12 cellular contexts compared by ENCODE assay signal in the genomic region with DNA sequence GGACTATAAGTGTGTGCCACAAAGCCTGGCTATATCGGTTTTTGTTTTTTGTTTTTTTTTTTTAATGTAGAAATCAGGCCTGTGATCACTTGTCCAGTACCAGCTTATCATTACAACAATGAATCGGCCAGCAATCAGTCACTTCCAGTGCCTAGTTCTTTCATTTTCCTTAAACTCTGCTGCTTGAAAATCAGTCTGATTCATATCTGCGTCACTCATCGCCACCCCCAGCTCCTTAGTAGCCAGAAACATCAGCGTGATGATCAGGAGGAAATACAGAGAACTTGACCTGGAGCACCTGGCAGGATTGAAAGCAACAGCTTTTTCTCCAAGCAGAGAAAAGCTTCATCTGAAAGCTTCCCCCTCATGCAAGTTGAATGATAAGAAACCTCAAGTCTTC.
DNase-seq lines count a peak whose midpoint lies in the region; ATAC-seq, FAIRE-seq and TF ChIP-seq lines count a peak whose summit lies in the region.
"Had no signal": no experiment of that assay in that cellular context is flagged by ENCODE, and none has a peak within 500 bp of the region (broad histone marks: within the 10 kb centered on the region; RNA-seq: fewer than 3 reads in every experiment).

No MANE protein-coding gene starts in this region.

- no TSS peak for BruUV-seq in K562 (replicated peaks; lab: Mats Ljungman, UMichigan)

- no peak overlapping the region for H3K27ac ChIP-seq in K562 (ENCODE audit: extremely low read depth, low read depth, low read length)
- H3K27ac ChIP-seq in keratinocyte (ENCODE audit: control insufficient read depth, insufficient read depth, low read length) = peak overlapping the region; percentile 97
- H3K27ac ChIP-seq in uterus = peak overlapping the region; percentile 6 to 16
- no peak overlapping the region for H3K27ac ChIP-seq in CD4-positive, alpha-beta T cell (ENCODE audit: low read depth, low read length)
- H3K27ac ChIP-seq: right atrium auricular region had no signal

- intact Hi-C loops in K562 (cut with micrococcal nuclease) = no loop called here
- intact Hi-C loops in uterus (cut with DNase I; ENCODE audit: low total_unique reads) = no loop called here
- intact Hi-C loops in activated T-helper 1 cell treated with anti-CD3 and anti-CD28 coated beads, Interleukin-12 subunit alpha, Interleukin-12 subunit beta, Interleukin-2, Interleukin-4 antibody, amounts not matched to agents 30 ng/mL and 10 ng/mL and 1 ng/mL, durations not matched to agents 14 hours and 24 hours and 36 hours (cut with micrococcal nuclease) = no loop called here
- intact Hi-C loops in CD4-positive, alpha-beta T cell (cut with DNase I, micrococcal nuclease) = no loop called here

- H3K36me3 ChIP-seq in K562 (ENCODE audit: control insufficient read depth, insufficient read depth, low read length) (no peaks in the 10 kb centered on the region), keratinocyte (ENCODE audit: control insufficient read depth in 2 of 2, extremely low read depth in 1 of 2, insufficient read depth in 2 of 2, low read length in 2 of 2) (peaks cover 0 to 3% of the 10 kb centered on the region in 2 experiments), uterus (no peaks in the 10 kb centered on the region)

- TF ChIP-seq EP300 in K562 (IDR thresholded peaks at IDR 0.05; ENCODE audit: low read length) = no peak

- dilution Hi-C loops in keratinocyte (cut with MboI; ENCODE audit: extremely low pct_ligation_motif_present, low sequenced_read_pairs) = no loop called here

- H3K9me3 ChIP-seq in K562 (replicated peaks; ENCODE audit: control insufficient read depth, insufficient read depth, low read depth, low read length) (no peaks in the 10 kb centered on the region), keratinocyte (ENCODE audit: control insufficient read depth, low read depth, low read length) (no peaks in the 10 kb centered on the region), uterus (no peaks in the 10 kb centered on the region)
- H3K9me3 ChIP-seq in CD4-positive, alpha-beta T cell (ENCODE audit: control insufficient read depth, low read length) = no peaks in the 10 kb centered on the region
- H3K9me3 ChIP-seq: right atrium auricular region had no signal

- H3K9ac ChIP-seq in K562 (ENCODE audit: insufficient read depth in 1 of 2, low read depth in 2 of 2, low read length in 2 of 2) = no peak overlapping the region
- peak overlapping the region; percentile 53 for H3K9ac ChIP-seq in keratinocyte (ENCODE audit: control insufficient read depth, extremely low read depth, insufficient read depth, low read length)

- POLR2A ChIA-PET in K562 (lab: Yijun Ruan, JAX) = interaction anchor here (0.6 kb wide), 1 partner anchor 9 kb away, joined by 5 read pairs; no protein-coding TSS in a partner anchor
- POLR2A ChIA-PET in CD4-positive, alpha-beta T cell (lab: Charles Lee) = no interaction called here

- no peak for TF ChIP-seq POLR2A in K562 (conservative IDR thresholded peaks at IDR 0.05)
- no peak for TF ChIP-seq POLR2A in uterus (IDR thresholded peaks at IDR 0.05)

- H2AFZ ChIP-seq in K562 (ENCODE audit: low read depth, low read length) (no peak overlapping the region), keratinocyte (ENCODE audit: control insufficient read depth, low read length) (no peak overlapping the region)

- DNase-seq in HTR-8/SVneo (ENCODE audit: insufficient read length, low spot score) = peak; percentile 26
- no peak for DNase-seq in K562 (ENCODE audit: extremely low read depth in 1 of 4, low spot score in 3 of 4)
- no peak for DNase-seq in keratinocyte (ENCODE audit: low read depth, low spot score)
- DNase-seq in uterus = no peak
- no peak for DNase-seq in activated T-helper 1 cell treated with anti-CD3 and anti-CD28 coated beads, Interleukin-12 subunit alpha, Interleukin-12 subunit beta, Interleukin-2, Interleukin-4 antibody, amounts not matched to agents 30 ng/mL and 10 ng/mL and 1 ng/mL, durations not matched to agents 14 hours and 24 hours and 36 hours (ENCODE audit: low spot score)
- no peak for DNase-seq in CD4-positive, alpha-beta T cell
- DNase-seq: effector CD4-positive, alpha-beta T cell; KG1; NCI-H1930 had no signal

- in situ Hi-C loops in K562 (cut with MboI) = no loop called here

- H3K9me1 ChIP-seq in K562 (ENCODE audit: control insufficient read depth, insufficient read depth, low read length) (no peaks in the 10 kb centered on the region), keratinocyte (ENCODE audit: control insufficient read depth, extremely low read depth, insufficient read depth, low read length) (no peaks in the 10 kb centered on the region)

- no peaks in the 10 kb centered on the region for H3K79me2 ChIP-seq in K562 (ENCODE audit: control insufficient read depth, insufficient read depth, low read length)
- no peaks in the 10 kb centered on the region for H3K79me2 ChIP-seq in keratinocyte (ENCODE audit: control insufficient read depth, insufficient read depth, low read length)

- H3K27me3 Mint-ChIP-seq in activated T-helper 1 cell treated with anti-CD3 and anti-CD28 coated beads, Interleukin-12 subunit alpha, Interleukin-12 subunit beta, Interleukin-2, Interleukin-4 antibody, amounts not matched to agents 30 ng/mL and 10 ng/mL and 1 ng/mL, durations not matched to agents 14 hours and 24 hours and 36 hours (ENCODE audit: insufficient read depth) = peaks cover 4% of the 10 kb centered on the region
- H3K27me3 Mint-ChIP-seq in CD4-positive, alpha-beta T cell = no peaks in the 10 kb centered on the region

- H3K9me3 Mint-ChIP-seq in activated T-helper 1 cell treated with anti-CD3 and anti-CD28 coated beads, Interleukin-12 subunit alpha, Interleukin-12 subunit beta, Interleukin-2, Interleukin-4 antibody, amounts not matched to agents 30 ng/mL and 10 ng/mL and 1 ng/mL, durations not matched to agents 14 hours and 24 hours and 36 hours = no peaks in the 10 kb centered on the region
- no peaks in the 10 kb centered on the region for H3K9me3 Mint-ChIP-seq in CD4-positive, alpha-beta T cell

- no peak overlapping the region for H3K4me3 ChIP-seq in K562
- H3K4me3 ChIP-seq in keratinocyte (ENCODE audit: control insufficient read depth in 2 of 3, extremely low read depth in 1 of 3, insufficient read depth in 2 of 3, low read depth in 1 of 3, low read length in 3 of 3) = no peak overlapping the region
- no peak overlapping the region for H3K4me3 ChIP-seq in uterus
- H3K4me3 ChIP-seq: right atrium auricular region had no signal

- H4K20me1 ChIP-seq in K562 (replicated peaks; ENCODE audit: control insufficient read depth, insufficient read depth, low read length) (no peaks in the 10 kb centered on the region), keratinocyte (ENCODE audit: control insufficient read depth, extremely low read depth, insufficient read depth, low read length) (no peaks in the 10 kb centered on the region)

- H3K4me1 ChIP-seq in K562 (replicated peaks in 1 of 2; ENCODE audit: control insufficient read depth in 2 of 2, insufficient read depth in 2 of 2, low read length in 2 of 2) = no peaks in the 10 kb centered on the region; a peak in 1 of 5 replicates
- peaks cover 37% of the 10 kb centered on the region for H3K4me1 ChIP-seq in keratinocyte (ENCODE audit: control insufficient read depth, extremely low read depth, insufficient read depth, low read length)
- peaks cover 0 to 8% of the 10 kb centered on the region in 2 donors for H3K4me1 ChIP-seq in uterus

- TF ChIP-seq CTCF in K562 (IDR thresholded peaks at IDR 0.05 in 2 of 3, conservative IDR thresholded peaks at IDR 0.05 in 1 of 3; ENCODE audit: insufficient read depth in 2 of 3, low read depth in 1 of 3, low read length in 3 of 3) (no peak), keratinocyte (optimal IDR thresholded peaks at IDR 0.05 in 1 of 3, IDR thresholded peaks at IDR 0.05 in 1 of 3, conservative IDR thresholded peaks at IDR 0.05 in 1 of 3; ENCODE audit: extremely low read depth in 1 of 3, insufficient read depth in 2 of 3, low read length in 3 of 3) (no peak), uterus (IDR thresholded peaks at IDR 0.05) (no peak)
- no peak for TF ChIP-seq CTCF in CD4-positive, alpha-beta T cell (IDR thresholded peaks at IDR 0.05)

- ATAC-seq in K562 (no peak), HG03025 (IDR thresholded peaks at IDR 0.05; ENCODE audit: low FRiP score, unreplicated experiment) (no peak)
- no peak for ATAC-seq in CD4-positive, alpha-beta T cell (ENCODE audit: poor library complexity)
- ATAC-seq: activated CD4-positive, CD25-positive, alpha-beta regulatory T cell treated with anti-CD3 and anti-CD28 coated beads, Interleukin-2, amount 50 U/mL, for 24 hours had no signal

- CTCF ChIA-PET in K562 (lab: Yijun Ruan, JAX; ENCODE audit: low intra/inter-chr PET ratio) = interaction anchor here (0.7 kb wide), 1 partner anchor 307 kb away, joined by 3 read pairs; no protein-coding TSS in a partner anchor
- CTCF ChIA-PET in CD4-positive, alpha-beta T cell (lab: Charles Lee) = no interaction called here

- H3K4me3 Mint-ChIP-seq in activated T-helper 1 cell treated with anti-CD3 and anti-CD28 coated beads, Interleukin-12 subunit alpha, Interleukin-12 subunit beta, Interleukin-2, Interleukin-4 antibody, amounts not matched to agents 30 ng/mL and 10 ng/mL and 1 ng/mL, durations not matched to agents 14 hours and 24 hours and 36 hours = no peak overlapping the region
- H3K4me3 Mint-ChIP-seq in CD4-positive, alpha-beta T cell = no peak overlapping the region

- no peak for TF ChIP-seq RAD21 in K562 (CRISPR knock-in tag; conservative IDR thresholded peaks at IDR 0.05 in 1 of 2, IDR thresholded peaks at IDR 0.05 in 1 of 2)

- 3% methylated on average over 5 of the region's 5 CpGs for WGBS in K562 (ENCODE audit: insufficient coverage, low coverage, missing lambda C conversion rate)

- no peaks in the 10 kb centered on the region for H3K36me3 Mint-ChIP-seq in activated T-helper 1 cell treated with anti-CD3 and anti-CD28 coated beads, Interleukin-12 subunit alpha, Interleukin-12 subunit beta, Interleukin-2, Interleukin-4 antibody, amounts not matched to agents 30 ng/mL and 10 ng/mL and 1 ng/mL, durations not matched to agents 14 hours and 24 hours and 36 hours (ENCODE audit: low read depth)
- no peaks in the 10 kb centered on the region for H3K36me3 Mint-ChIP-seq in CD4-positive, alpha-beta T cell (ENCODE audit: low read depth)

- peaks cover 16% of the 10 kb centered on the region for H3K4me1 Mint-ChIP-seq in activated T-helper 1 cell treated with anti-CD3 and anti-CD28 coated beads, Interleukin-12 subunit alpha, Interleukin-12 subunit beta, Interleukin-2, Interleukin-4 antibody, amounts not matched to agents 30 ng/mL and 10 ng/mL and 1 ng/mL, durations not matched to agents 14 hours and 24 hours and 36 hours (ENCODE audit: low read depth)
- peaks cover 18% of the 10 kb centered on the region for H3K4me1 Mint-ChIP-seq in CD4-positive, alpha-beta T cell (ENCODE audit: low read depth)

- H3K4me2 ChIP-seq in K562 (ENCODE audit: insufficient read depth, low read length) (no peak overlapping the region), keratinocyte (ENCODE audit: control insufficient read depth, extremely low read depth, insufficient read depth, low read depth, low read length) (peak overlapping the region; percentile 74)

- H3K27ac Mint-ChIP-seq in activated T-helper 1 cell treated with anti-CD3 and anti-CD28 coated beads, Interleukin-12 subunit alpha, Interleukin-12 subunit beta, Interleukin-2, Interleukin-4 antibody, amounts not matched to agents 30 ng/mL and 10 ng/mL and 1 ng/mL, durations not matched to agents 14 hours and 24 hours and 36 hours = no peak overlapping the region
- H3K27ac Mint-ChIP-seq in CD4-positive, alpha-beta T cell = no peak overlapping the region

- peaks cover 0 to 12% of the 10 kb centered on the region in 2 experiments; a peak in 2 of 5 replicates for H3K27me3 ChIP-seq in K562 (ENCODE audit: control insufficient read depth in 2 of 2, insufficient read depth in 2 of 2, low read length in 2 of 2)
- no peaks in the 10 kb centered on the region for H3K27me3 ChIP-seq in keratinocyte (ENCODE audit: control insufficient read depth, extremely low read depth, insufficient read depth, low read length)
- no peaks in the 10 kb centered on the region for H3K27me3 ChIP-seq in uterus
- H3K27me3 ChIP-seq in CD4-positive, alpha-beta T cell (ENCODE audit: control insufficient read depth, insufficient read depth, low read length) = no peaks in the 10 kb centered on the region
- H3K27me3 ChIP-seq: right atrium auricular region had no signal

- peak; percentile 20 for FAIRE-seq in HTR-8/SVneo (lab: Jason Lieb, UNC)
- FAIRE-seq in K562 (lab: Jason Lieb, UNC) = no peak
- FAIRE-seq in keratinocyte (lab: Jason Lieb, UNC) = peak; percentile 89

Comparison
In these comparisons a context has a peak if more than half of its experiments do, and no peak if none do; other contexts are left out.
1. H3K27ac ChIP-seq: peak in keratinocyte (single experiment) and uterus (2 of 2); none in K562 (single experiment) and CD4-positive, alpha-beta T cell (single experiment).